ENCODE assay signal across 9 cellular contexts in the genomic region with DNA sequence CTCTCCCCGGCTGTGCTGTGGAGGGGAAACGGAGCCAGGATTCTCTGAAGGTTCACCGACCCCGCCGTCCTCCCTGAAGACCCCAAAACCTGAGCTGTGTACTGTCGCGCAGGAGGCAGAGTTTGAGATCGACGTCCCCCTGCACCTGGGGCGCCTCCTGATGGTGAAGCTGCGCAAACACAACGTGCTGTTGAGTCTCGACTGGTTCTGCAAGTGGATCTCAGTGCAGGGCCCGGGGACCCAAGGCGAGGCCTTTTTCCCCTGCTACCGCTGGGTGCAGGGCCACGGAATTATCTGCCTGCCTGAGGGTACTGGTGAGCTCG.
DNase-seq lines count a peak whose midpoint lies in the region; ATAC-seq and TF ChIP-seq lines count a peak whose summit lies in the region.
"Had no signal": no experiment of that assay in that cellular context is flagged by ENCODE, and none has a peak within 500 bp of the region (broad histone marks: within the 10 kb centered on the region; RNA-seq: fewer than 3 reads in every experiment).

No MANE protein-coding gene starts in this region.

- peak overlapping the region; percentile 33 for H3K4me2 ChIP-seq in hepatocyte

- POLR2A ChIA-PET in activated CD8-positive, alpha-beta T cell treated with anti-CD3 and anti-CD28 coated beads, Interleukin-2, amount 10 ng/mL, durations not matched to agents 7 days and 5 days (lab: Charles Lee): interaction anchor here (0.9 kb wide), 1 partner anchor 138 kb away, joined by 4 read pairs; a partner anchor contains a TSS
- POLR2A ChIA-PET in Caco-2 (lab: Charles Lee): no interaction called here

- no peaks in the 10 kb centered on the region for H3K4me1 Mint-ChIP-seq in activated CD8-positive, alpha-beta T cell treated with anti-CD3 and anti-CD28 coated beads, Interleukin-2, amount 10 ng/mL, durations not matched to agents 7 days and 5 days (ENCODE audit: low read depth)
- H3K4me1 Mint-ChIP-seq in type B pancreatic cell (ENCODE audit: unreplicated experiment) (no peaks in the 10 kb centered on the region), Caco-2 (ENCODE audit: low read depth, unreplicated experiment) (no peaks in the 10 kb centered on the region)

- no peaks in the 10 kb centered on the region for H3K9me2 ChIP-seq in hepatocyte (replicated peaks; ENCODE audit: insufficient read depth)

- no peaks in the 10 kb centered on the region for H3K36me3 Mint-ChIP-seq in activated CD8-positive, alpha-beta T cell treated with anti-CD3 and anti-CD28 coated beads, Interleukin-2, amount 10 ng/mL, durations not matched to agents 7 days and 5 days (ENCODE audit: low read depth)
- H3K36me3 Mint-ChIP-seq in type B pancreatic cell: no peaks in the 10 kb centered on the region
- no peaks in the 10 kb centered on the region for H3K36me3 Mint-ChIP-seq in Caco-2 (ENCODE audit: insufficient read depth, unreplicated experiment)

- no TSS peak for BruUV-seq in Caco-2 (replicated peaks; lab: Mats Ljungman, UMichigan)

- CTCF ChIA-PET in activated CD8-positive, alpha-beta T cell treated with anti-CD3 and anti-CD28 coated beads, Interleukin-2, amount 10 ng/mL, durations not matched to agents 7 days and 5 days (lab: Charles Lee): interaction anchor here (0.9 to 2.7 kb wide), 7 partner anchors 9 to 227 kb away, joined by 3 to 19 read pairs (median 5); no protein-coding TSS in a partner anchor
- CTCF ChIA-PET in Caco-2 (lab: Charles Lee): no interaction called here

- no peak for ATAC-seq in activated CD8-positive, alpha-beta T cell treated with anti-CD3 and anti-CD28 coated beads, Interleukin-2, amount 10 ng/mL, durations not matched to agents 7 days and 5 days

- no peaks in the 10 kb centered on the region for H3K9me3 Mint-ChIP-seq in activated CD8-positive, alpha-beta T cell treated with anti-CD3 and anti-CD28 coated beads, Interleukin-2, amount 10 ng/mL, durations not matched to agents 7 days and 5 days (ENCODE audit: insufficient read depth)
- H3K9me3 Mint-ChIP-seq in type B pancreatic cell: no peaks in the 10 kb centered on the region
- no peaks in the 10 kb centered on the region for H3K9me3 Mint-ChIP-seq in Caco-2 (ENCODE audit: unreplicated experiment)

- no peak overlapping the region for H3K4me3 Mint-ChIP-seq in activated CD8-positive, alpha-beta T cell treated with anti-CD3 and anti-CD28 coated beads, Interleukin-2, amount 10 ng/mL, durations not matched to agents 7 days and 5 days
- no peak overlapping the region for H3K4me3 Mint-ChIP-seq in type B pancreatic cell
- no peak overlapping the region for H3K4me3 Mint-ChIP-seq in Caco-2 (ENCODE audit: unreplicated experiment)

- H3K27me3 Mint-ChIP-seq in activated CD8-positive, alpha-beta T cell treated with anti-CD3 and anti-CD28 coated beads, Interleukin-2, amount 10 ng/mL, durations not matched to agents 7 days and 5 days (ENCODE audit: low read depth): peaks cover 22% of the 10 kb centered on the region
- H3K27me3 Mint-ChIP-seq in type B pancreatic cell: peaks cover 77% of the 10 kb centered on the region
- peaks cover 29% of the 10 kb centered on the region for H3K27me3 Mint-ChIP-seq in Caco-2 (ENCODE audit: insufficient read depth, unreplicated experiment)

- no peaks in the 10 kb centered on the region for H3K79me2 ChIP-seq in hepatocyte

- intact Hi-C loops in Caco-2 (cut with micrococcal nuclease; ENCODE audit: unreplicated experiment): no loop called here

- H3K4me3 ChIP-seq in hepatocyte (no peak overlapping the region), Caco-2 (ENCODE audit: low read depth, low read length) (no peak overlapping the region)

- 50% methylated on average over 18 of the region's 18 CpGs for WGBS in hepatocyte (ENCODE audit: low lambda C conversion rate, missing lambda C conversion rate)

- peak; percentile 25 for TF ChIP-seq CTCF in hepatocyte (IDR thresholded peaks at IDR 0.05; ENCODE audit: poor library complexity)
- TF ChIP-seq CTCF in type B pancreatic cell (conservative IDR thresholded peaks at IDR 0.05): peak; percentile 51
- TF ChIP-seq CTCF in Caco-2 (IDR thresholded peaks at IDR 0.05; ENCODE audit: insufficient read depth in 1 of 2, low read depth in 1 of 2, low read length in 1 of 2, severe bottlenecking in 1 of 2, unreplicated experiment in 1 of 2): no peak

- no peaks in the 10 kb centered on the region for H3K4me1 ChIP-seq in hepatocyte (ENCODE audit: insufficient read depth)
- H3K4me1 ChIP-seq in Caco-2: no peaks in the 10 kb centered on the region

- H2AFZ ChIP-seq in hepatocyte: no peak overlapping the region

- H3K27me3 ChIP-seq in hepatocyte (peaks cover 9% of the 10 kb centered on the region), Caco-2 (replicated peaks; ENCODE audit: control insufficient read depth, insufficient read depth, low read length) (no peaks in the 10 kb centered on the region; the same call in 1 of the 2 replicates)

- H3K27ac ChIP-seq in hepatocyte: no peak overlapping the region

- no peak overlapping the region for H3K27ac Mint-ChIP-seq in activated CD8-positive, alpha-beta T cell treated with anti-CD3 and anti-CD28 coated beads, Interleukin-2, amount 10 ng/mL, durations not matched to agents 7 days and 5 days
- H3K27ac Mint-ChIP-seq in type B pancreatic cell (no peak overlapping the region), Caco-2 (ENCODE audit: unreplicated experiment) (no peak overlapping the region)
- H3K27ac Mint-ChIP-seq: naive thymus-derived CD8-positive, alpha-beta T cell had no signal

- no peaks in the 10 kb centered on the region for H4K20me1 ChIP-seq in hepatocyte (ENCODE audit: insufficient read depth, poor library complexity, severe bottlenecking)

- H3K36me3 ChIP-seq in hepatocyte (replicated peaks; ENCODE audit: insufficient read depth, low read depth) (no peaks in the 10 kb centered on the region), Caco-2 (ENCODE audit: control insufficient read depth, insufficient read depth, low read length) (no peaks in the 10 kb centered on the region)

- DNase-seq in activated naive CD4-positive, alpha-beta T cell treated with Interleukin-2 at 50 U/mL for 16 hours: peak; percentile 5
- DNase-seq in activated naive CD4-positive, alpha-beta T cell (lab: John Stamatoyannopoulos, UW): no peak
- DNase-seq in activated CD8-positive, alpha-beta T cell treated with anti-CD3 and anti-CD28 coated beads, Interleukin-2, amount 10 ng/mL, durations not matched to agents 7 days and 5 days: peak; percentile 45
- no peak for DNase-seq in hepatocyte (ENCODE audit: low spot score)
- DNase-seq in type B pancreatic cell (ENCODE audit: extremely low spot score, unreplicated experiment): no peak
- no peak for DNase-seq in SIG-M5 treated with dmso at 0.1 percent for 504 hours (lab: John Stamatoyannopoulos, UW; ENCODE audit: unreplicated experiment)
- DNase-seq in Caco-2: no peak
- no peak for DNase-seq in NCI-H2029 treated with DMSO at 0.1 percent for 48 hours (lab: John Stamatoyannopoulos, UW)

- H3K9me3 ChIP-seq in hepatocyte (ENCODE audit: low read depth): no peaks in the 10 kb centered on the region
- no peaks in the 10 kb centered on the region for H3K9me3 ChIP-seq in Caco-2

Comparison
In these comparisons a context has a peak if more than half of its experiments do, and no peak if none do; other contexts are left out.
1. DNase-seq: peak in activated naive CD4-positive, alpha-beta T cell treated with Interleukin-2 at 50 U/mL for 16 hours (single experiment) and activated CD8-positive, alpha-beta T cell treated with anti-CD3 and anti-CD28 coated beads, Interleukin-2, amount 10 ng/mL, durations not matched to agents 7 days and 5 days (single experiment); none in activated naive CD4-positive, alpha-beta T cell (0 of 4), hepatocyte (single experiment), type B pancreatic cell (single experiment), SIG-M5 treated with dmso at 0.1 percent for 504 hours (single experiment), Caco-2 (0 of 2) and NCI-H2029 treated with DMSO at 0.1 percent for 48 hours (single experiment).
2. CTCF ChIP-seq: peak in hepatocyte (single experiment) and type B pancreatic cell (single experiment); none in Caco-2 (0 of 2).